9 cellular contexts compared by ENCODE assay signal in the genomic region with DNA sequence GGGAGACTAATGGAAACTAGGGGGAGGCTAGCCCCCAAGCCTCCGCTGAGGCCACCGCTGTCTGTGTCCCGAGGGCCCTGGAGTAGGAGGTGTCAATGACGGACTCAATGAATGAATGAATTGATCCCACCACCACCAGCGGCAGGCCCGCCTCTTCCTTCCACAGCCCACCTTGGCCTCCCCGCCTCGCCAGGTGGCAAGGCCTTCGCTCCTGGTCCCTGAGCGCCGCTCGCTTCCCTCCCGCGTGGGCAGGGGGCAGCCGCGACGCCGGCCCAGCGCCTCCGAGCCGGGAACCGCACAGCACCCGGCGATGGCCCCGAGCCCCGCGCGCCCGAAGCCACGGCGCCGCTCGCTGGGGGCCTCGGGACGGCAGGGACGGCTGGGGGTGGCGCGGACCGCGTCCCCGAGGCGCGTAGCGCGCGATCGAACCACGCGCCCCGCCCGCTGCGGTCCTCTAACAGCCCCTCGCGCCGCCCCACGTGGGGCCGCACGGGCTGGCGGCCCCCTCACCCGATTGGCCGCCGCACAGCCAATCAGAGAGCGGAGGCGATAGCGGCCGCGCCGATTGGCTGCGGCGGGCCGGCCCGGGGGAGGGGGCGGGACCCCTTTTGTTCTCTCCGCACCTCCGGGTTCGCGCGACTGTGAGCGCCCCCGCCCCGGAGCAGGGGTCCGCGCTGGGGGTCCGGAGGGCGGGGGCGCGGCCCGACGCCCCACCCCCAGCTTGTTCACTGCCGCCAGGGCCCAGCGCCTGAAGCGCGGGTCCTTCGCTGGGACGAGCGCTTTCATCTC. TPM values are rescaled to one million over a fixed set of nuclear protein-coding genes. Genes with fewer than 3 reads are reported as not detected.
DNase-seq lines count a peak whose midpoint lies in the region; ATAC-seq, FAIRE-seq and TF ChIP-seq lines count a peak whose summit lies in the region.
"Had no signal": no experiment of that assay in that cellular context is flagged by ENCODE, and none has a peak within 500 bp of the region (broad histone marks: within the 10 kb centered on the region; RNA-seq: fewer than 3 reads in every experiment).

No MANE protein-coding gene starts in this region.

- H3K36me3 Mint-ChIP-seq in activated B cell treated with CpG ODN at 0.5 μM for 24 hours (ENCODE audit: low read depth) = no peaks in the 10 kb centered on the region

- no peak for FAIRE-seq in kidney (lab: Jason Lieb, UNC)
- FAIRE-seq: islet of Langerhans had no signal

- no peaks in the 10 kb centered on the region for H3K36me3 ChIP-seq in kidney (ENCODE audit: control insufficient read depth in 1 of 2, insufficient read depth in 2 of 2, low read length in 2 of 2)

- intact Hi-C loops in activated B cell treated with CpG ODN at 0.5 μM for 24 hours (cut with micrococcal nuclease) = no loop called here
- intact Hi-C loops in kidney (cut with DNase I) = loop anchor here (10.0 kb wide), 1 partner anchor 226 kb away; no protein-coding TSS in a partner anchor

- CTCF ChIA-PET in activated B cell treated with CpG ODN at 0.5 μM for 24 hours (lab: Charles Lee) = interaction anchor here (5.1 kb wide), 1 partner anchor 189 kb away, joined by 43 read pairs; no protein-coding TSS in a partner anchor

- peaks cover 4 to 18% of the 10 kb centered on the region in 2 donors for H3K4me1 ChIP-seq in kidney (ENCODE audit: control insufficient read depth in 1 of 2, insufficient read depth in 1 of 2, low read depth in 1 of 2, low read length in 2 of 2)

- no peak overlapping the region for H3K27ac Mint-ChIP-seq in activated B cell treated with CpG ODN at 0.5 μM for 24 hours

- peak overlapping the region; percentile 68 for H3K4me3 Mint-ChIP-seq in activated B cell treated with CpG ODN at 0.5 μM for 24 hours

- H3K4me3 ChIP-seq in kidney (ENCODE audit: low read length in 2 of 2) = peak overlapping the region; percentile 55 to 58

- peak in 13 of 14 donors; percentile 19 to 84 (median 56) for DNase-seq in C1 segment of cervical spinal cord (lab: John Stamatoyannopoulos, UW)
- DNase-seq in NCI-H1417 treated with DMSO at 0.1 percent for 48 hours (lab: John Stamatoyannopoulos, UW) = peak; percentile 74
- DNase-seq in activated B cell treated with CpG ODN at 0.5 μM for 24 hours = peak; percentile 57
- peak; percentile 71 for DNase-seq in cerebellar cortex (ENCODE audit: low spot score)
- DNase-seq in kidney = peak; percentile 91
- DNase-seq in stimulated activated CD4-positive, alpha-beta T cell treated with anti-CD3 and anti-CD28 coated beads, Interleukin-1b, Interleukin-23, amount 100 ng/mL, for 1 hour (ENCODE audit: low read depth in 2 of 2) = peak; percentile 26 to 32

- H3K9me3 Mint-ChIP-seq in activated B cell treated with CpG ODN at 0.5 μM for 24 hours = no peaks in the 10 kb centered on the region

- TF ChIP-seq CTCF in activated B cell treated with CpG ODN at 0.5 μM for 24 hours (IDR thresholded peaks at IDR 0.05) (no peak), kidney (IDR thresholded peaks at IDR 0.05; ENCODE audit: borderline replicate concordance, extremely low read depth, insufficient read depth) (no peak)

- no peaks in the 10 kb centered on the region for H3K9me3 ChIP-seq in kidney (ENCODE audit: control insufficient read depth in 1 of 2, low read length in 2 of 2)

- peaks cover 21% of the 10 kb centered on the region for H3K4me1 Mint-ChIP-seq in activated B cell treated with CpG ODN at 0.5 μM for 24 hours

- no peak overlapping the region for H3K27ac ChIP-seq in kidney (ENCODE audit: low read depth in 2 of 2, low read length in 2 of 2)

- POLR2A ChIA-PET in activated B cell treated with CpG ODN at 0.5 μM for 24 hours (lab: Charles Lee) = interaction anchor here (1.6 to 6.2 kb wide), 3 partner anchors 30 to 186 kb away, joined by 6 to 88 read pairs (median 15); a partner anchor contains a TSS

- peak overlapping the region; percentile 16 to 69 for H3K9ac ChIP-seq in kidney (ENCODE audit: low read length in 2 of 2)

- peaks cover 11% of the 10 kb centered on the region for H3K27me3 Mint-ChIP-seq in activated B cell treated with CpG ODN at 0.5 μM for 24 hours

- ATAC-seq in activated B cell treated with CpG ODN at 0.5 μM for 24 hours (ENCODE audit: low read depth) (peak; percentile 36), HG03469 (IDR thresholded peaks at IDR 0.05; ENCODE audit: unreplicated experiment) (no peak), GM19455 (IDR thresholded peaks at IDR 0.05; ENCODE audit: unreplicated experiment) (no peak)

RNA-seq across cellular contexts. Expression of a gene that starts 31.4 kb away (rescaled TPM):
- total RNA-seq in activated B cell treated with CpG ODN at 0.5 μM for 24 hours (2,863 and 2,949 TPM in 2 replicates), kidney (2,632 TPM)
- 1,350 TPM for polyA plus RNA-seq in kidney (ENCODE audit: insufficient read depth, low read depth, low replicate concordance)

RNA-seq across cellular contexts. Expression of a gene that starts 47.0 kb away (rescaled TPM):
- 3.2 and 5.5 TPM in 2 replicates for total RNA-seq in activated B cell treated with CpG ODN at 0.5 μM for 24 hours
- 3.8 TPM for total RNA-seq in kidney
- 0.26 TPM for polyA plus RNA-seq in kidney (ENCODE audit: insufficient read depth, low read depth, low replicate concordance)

Comparison
In these comparisons a context has a peak if more than half of its experiments do, and no peak if none do; other contexts are left out.
1. DNase-seq: peak in every context shown above with its lines; median percentile 91 in kidney; 74 in NCI-H1417 treated with DMSO at 0.1 percent for 48 hours; 71 in cerebellar cortex; 57 in activated B cell treated with CpG ODN at 0.5 μM for 24 hours; 56 in C1 segment of cervical spinal cord; 29 in stimulated activated CD4-positive, alpha-beta T cell treated with anti-CD3 and anti-CD28 coated beads, Interleukin-1b, Interleukin-23, amount 100 ng/mL, for 1 hour.